ENCODE assay signal across 1 cellular context in the genomic region with DNA sequence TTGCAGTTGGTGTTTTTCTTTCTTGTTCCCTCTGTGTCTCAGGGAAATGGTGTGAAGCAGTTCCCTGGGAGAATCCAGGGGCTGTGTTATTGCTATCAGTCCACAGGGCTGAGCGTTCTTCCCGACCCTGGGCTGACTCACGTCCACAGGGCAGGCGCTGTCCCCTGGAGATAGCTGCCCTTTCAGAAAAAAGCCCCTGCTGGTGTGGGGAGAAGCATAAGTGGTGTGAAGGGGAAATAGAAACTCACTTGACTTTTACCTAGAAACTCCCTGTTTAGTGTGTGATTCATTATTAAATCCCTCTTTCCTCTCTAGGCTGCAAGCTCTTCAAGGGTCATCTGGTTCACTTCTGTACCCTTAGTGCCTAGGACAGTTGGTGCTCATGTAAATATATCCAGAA.
TF ChIP-seq lines count a peak whose summit lies in the region.

No MANE protein-coding gene starts in this region.

TF ChIP-seq in GM12878, 131 proteins besides CTCF, POLR2A, EP300 and RAD21:
- peak; percentile 19; the same call in 1 of the 2 replicates for TF ChIP-seq DPF2 (IDR thresholded peaks at IDR 0.05)
- TF ChIP-seq, protein P1, sequence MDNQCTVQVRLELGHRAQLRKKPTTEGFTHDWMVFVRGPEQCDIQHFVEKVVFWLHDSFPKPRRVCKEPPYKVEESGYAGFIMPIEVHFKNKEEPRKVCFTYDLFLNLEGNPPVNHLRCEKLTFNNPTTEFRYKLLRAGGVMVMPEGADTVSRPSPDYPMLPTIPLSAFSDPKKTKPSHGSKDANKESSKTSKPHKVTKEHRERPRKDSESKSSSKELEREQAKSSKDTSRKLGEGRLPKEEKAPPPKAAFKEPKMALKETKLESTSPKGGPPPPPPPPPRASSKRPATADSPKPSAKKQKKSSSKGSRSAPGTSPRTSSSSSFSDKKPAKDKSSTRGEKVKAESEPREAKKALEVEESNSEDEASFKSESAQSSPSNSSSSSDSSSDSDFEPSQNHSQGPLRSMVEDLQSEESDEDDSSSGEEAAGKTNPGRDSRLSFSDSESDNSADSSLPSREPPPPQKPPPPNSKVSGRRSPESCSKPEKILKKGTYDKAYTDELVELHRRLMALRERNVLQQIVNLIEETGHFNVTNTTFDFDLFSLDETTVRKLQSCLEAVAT (IDR thresholded peaks at IDR 0.05): no peak
- TF ChIP-seq IKZF2 (IDR thresholded peaks at IDR 0.05): peak; percentile 41 to 53; a peak in 2 of 4 replicates
- peak; percentile 25; a peak in 1 of 4 replicates for TF ChIP-seq BHLHE40 (IDR thresholded peaks at IDR 0.05; ENCODE audit: borderline replicate concordance in 1 of 2, low read depth in 2 of 2, low read length in 1 of 2)
- peak; percentile 61; the same call in 1 of the 2 replicates for TF ChIP-seq EED (IDR thresholded peaks at IDR 0.05; ENCODE audit: low read depth)
- TF ChIP-seq PAX8 (IDR thresholded peaks at IDR 0.05): no peak
- TF ChIP-seq, protein P2, sequence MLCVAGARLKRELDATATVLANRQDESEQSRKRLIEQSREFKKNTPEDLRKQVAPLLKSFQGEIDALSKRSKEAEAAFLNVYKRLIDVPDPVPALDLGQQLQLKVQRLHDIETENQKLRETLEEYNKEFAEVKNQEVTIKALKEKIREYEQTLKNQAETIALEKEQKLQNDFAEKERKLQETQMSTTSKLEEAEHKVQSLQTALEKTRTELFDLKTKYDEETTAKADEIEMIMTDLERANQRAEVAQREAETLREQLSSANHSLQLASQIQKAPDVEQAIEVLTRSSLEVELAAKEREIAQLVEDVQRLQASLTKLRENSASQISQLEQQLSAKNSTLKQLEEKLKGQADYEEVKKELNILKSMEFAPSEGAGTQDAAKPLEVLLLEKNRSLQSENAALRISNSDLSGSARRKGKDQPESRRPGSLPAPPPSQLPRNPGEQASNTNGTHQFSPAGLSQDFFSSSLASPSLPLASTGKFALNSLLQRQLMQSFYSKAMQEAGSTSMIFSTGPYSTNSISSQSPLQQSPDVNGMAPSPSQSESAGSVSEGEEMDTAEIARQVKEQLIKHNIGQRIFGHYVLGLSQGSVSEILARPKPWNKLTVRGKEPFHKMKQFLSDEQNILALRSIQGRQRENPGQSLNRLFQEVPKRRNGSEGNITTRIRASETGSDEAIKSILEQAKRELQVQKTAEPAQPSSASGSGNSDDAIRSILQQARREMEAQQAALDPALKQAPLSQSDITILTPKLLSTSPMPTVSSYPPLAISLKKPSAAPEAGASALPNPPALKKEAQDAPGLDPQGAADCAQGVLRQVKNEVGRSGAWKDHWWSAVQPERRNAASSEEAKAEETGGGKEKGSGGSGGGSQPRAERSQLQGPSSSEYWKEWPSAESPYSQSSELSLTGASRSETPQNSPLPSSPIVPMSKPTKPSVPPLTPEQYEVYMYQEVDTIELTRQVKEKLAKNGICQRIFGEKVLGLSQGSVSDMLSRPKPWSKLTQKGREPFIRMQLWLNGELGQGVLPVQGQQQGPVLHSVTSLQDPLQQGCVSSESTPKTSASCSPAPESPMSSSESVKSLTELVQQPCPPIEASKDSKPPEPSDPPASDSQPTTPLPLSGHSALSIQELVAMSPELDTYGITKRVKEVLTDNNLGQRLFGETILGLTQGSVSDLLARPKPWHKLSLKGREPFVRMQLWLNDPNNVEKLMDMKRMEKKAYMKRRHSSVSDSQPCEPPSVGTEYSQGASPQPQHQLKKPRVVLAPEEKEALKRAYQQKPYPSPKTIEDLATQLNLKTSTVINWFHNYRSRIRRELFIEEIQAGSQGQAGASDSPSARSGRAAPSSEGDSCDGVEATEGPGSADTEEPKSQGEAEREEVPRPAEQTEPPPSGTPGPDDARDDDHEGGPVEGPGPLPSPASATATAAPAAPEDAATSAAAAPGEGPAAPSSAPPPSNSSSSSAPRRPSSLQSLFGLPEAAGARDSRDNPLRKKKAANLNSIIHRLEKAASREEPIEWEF (IDR thresholded peaks at IDR 0.05; ENCODE audit: insufficient replicate concordance, low read depth, low read length): no peak
- no peak for TF ChIP-seq CBFB (IDR thresholded peaks at IDR 0.05; ENCODE audit: low read depth)
- peak; percentile 37; the same call in 1 of the 2 replicates for TF ChIP-seq MTA2 (IDR thresholded peaks at IDR 0.05; ENCODE audit: low read depth)
- no peak for TF ChIP-seq SRF (IDR thresholded peaks at IDR 0.05; ENCODE audit: low read depth in 2 of 2, low read length in 2 of 2)
- no peak for TF ChIP-seq ZNF384 (IDR thresholded peaks at IDR 0.05; ENCODE audit: borderline replicate concordance, low read depth, low read length)
- TF ChIP-seq, protein P3, sequence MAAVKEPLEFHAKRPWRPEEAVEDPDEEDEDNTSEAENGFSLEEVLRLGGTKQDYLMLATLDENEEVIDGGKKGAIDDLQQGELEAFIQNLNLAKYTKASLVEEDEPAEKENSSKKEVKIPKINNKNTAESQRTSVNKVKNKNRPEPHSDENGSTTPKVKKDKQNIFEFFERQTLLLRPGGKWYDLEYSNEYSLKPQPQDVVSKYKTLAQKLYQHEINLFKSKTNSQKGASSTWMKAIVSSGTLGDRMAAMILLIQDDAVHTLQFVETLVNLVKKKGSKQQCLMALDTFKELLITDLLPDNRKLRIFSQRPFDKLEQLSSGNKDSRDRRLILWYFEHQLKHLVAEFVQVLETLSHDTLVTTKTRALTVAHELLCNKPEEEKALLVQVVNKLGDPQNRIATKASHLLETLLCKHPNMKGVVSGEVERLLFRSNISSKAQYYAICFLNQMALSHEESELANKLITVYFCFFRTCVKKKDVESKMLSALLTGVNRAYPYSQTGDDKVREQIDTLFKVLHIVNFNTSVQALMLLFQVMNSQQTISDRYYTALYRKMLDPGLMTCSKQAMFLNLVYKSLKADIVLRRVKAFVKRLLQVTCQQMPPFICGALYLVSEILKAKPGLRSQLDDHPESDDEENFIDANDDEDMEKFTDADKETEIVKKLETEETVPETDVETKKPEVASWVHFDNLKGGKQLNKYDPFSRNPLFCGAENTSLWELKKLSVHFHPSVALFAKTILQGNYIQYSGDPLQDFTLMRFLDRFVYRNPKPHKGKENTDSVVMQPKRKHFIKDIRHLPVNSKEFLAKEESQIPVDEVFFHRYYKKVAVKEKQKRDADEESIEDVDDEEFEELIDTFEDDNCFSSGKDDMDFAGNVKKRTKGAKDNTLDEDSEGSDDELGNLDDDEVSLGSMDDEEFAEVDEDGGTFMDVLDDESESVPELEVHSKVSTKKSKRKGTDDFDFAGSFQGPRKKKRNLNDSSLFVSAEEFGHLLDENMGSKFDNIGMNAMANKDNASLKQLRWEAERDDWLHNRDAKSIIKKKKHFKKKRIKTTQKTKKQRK (IDR thresholded peaks at IDR 0.05; ENCODE audit: low read depth, low read length): no peak
- 0 out of 2 replicates have a peak, but pooled peaks have one; percentile 35 for TF ChIP-seq NR2C1 (IDR thresholded peaks at IDR 0.05)
- TF ChIP-seq IKZF1 (conservative IDR thresholded peaks at IDR 0.05): peak; percentile 55
- TF ChIP-seq YBX1 (IDR thresholded peaks at IDR 0.05): no peak
- peak; percentile 40 for TF ChIP-seq MEF2B (IDR thresholded peaks at IDR 0.05; ENCODE audit: partially characterized antibody, poor library complexity, severe bottlenecking)
- TF ChIP-seq, protein P4, sequence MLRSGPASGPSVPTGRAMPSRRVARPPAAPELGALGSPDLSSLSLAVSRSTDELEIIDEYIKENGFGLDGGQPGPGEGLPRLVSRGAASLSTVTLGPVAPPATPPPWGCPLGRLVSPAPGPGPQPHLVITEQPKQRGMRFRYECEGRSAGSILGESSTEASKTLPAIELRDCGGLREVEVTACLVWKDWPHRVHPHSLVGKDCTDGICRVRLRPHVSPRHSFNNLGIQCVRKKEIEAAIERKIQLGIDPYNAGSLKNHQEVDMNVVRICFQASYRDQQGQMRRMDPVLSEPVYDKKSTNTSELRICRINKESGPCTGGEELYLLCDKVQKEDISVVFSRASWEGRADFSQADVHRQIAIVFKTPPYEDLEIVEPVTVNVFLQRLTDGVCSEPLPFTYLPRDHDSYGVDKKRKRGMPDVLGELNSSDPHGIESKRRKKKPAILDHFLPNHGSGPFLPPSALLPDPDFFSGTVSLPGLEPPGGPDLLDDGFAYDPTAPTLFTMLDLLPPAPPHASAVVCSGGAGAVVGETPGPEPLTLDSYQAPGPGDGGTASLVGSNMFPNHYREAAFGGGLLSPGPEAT (IDR thresholded peaks at IDR 0.05; ENCODE audit: low read depth): peak; percentile 76
- TF ChIP-seq NFXL1 (IDR thresholded peaks at IDR 0.05; ENCODE audit: borderline replicate concordance): no peak
- peak in 1 of 2 experiments; percentile 89; a peak in 2 of 4 replicates for TF ChIP-seq ETV6 (conservative IDR thresholded peaks at IDR 0.05 in 1 of 2, IDR thresholded peaks at IDR 0.05 in 1 of 2; ENCODE audit: borderline replicate concordance in 1 of 2, low read depth in 1 of 2)
- TF ChIP-seq TCF12 (IDR thresholded peaks at IDR 0.05; ENCODE audit: low read depth, low read length): 0 out of 2 replicates have a peak, but pooled peaks have one; percentile 6
TF ChIP-seq in GM12878: peak in this region for 11.
